Comparison of ENCODE assay signal across 21 cellular contexts in genomic region chr18:55012041-55012440, GRCh38. TPM values are rescaled to one million over a fixed set of nuclear protein-coding genes. Genes with fewer than 3 reads are reported as not detected.
DNase-seq lines count a peak whose midpoint lies in the region; ATAC-seq, FAIRE-seq and TF ChIP-seq lines count a peak whose summit lies in the region.
"Had no signal": no experiment of that assay in that cellular context is flagged by ENCODE, and none has a peak within 500 bp of the region (broad histone marks: within the 10 kb centered on the region; RNA-seq: fewer than 3 reads in every experiment).

No MANE protein-coding gene starts in this region.

- H3K9me3 ChIP-seq in Panc1 (ENCODE audit: control insufficient read depth, insufficient read depth, low read depth, low read length), result no peaks in the 10 kb centered on the region
- no peaks in the 10 kb centered on the region for H3K9me3 ChIP-seq in testis
- H3K9me3 ChIP-seq: right lobe of liver, vagina had no signal

- in situ Hi-C loops in Caki2 (cut with HindIII; ENCODE audit: low pct_unique_long_range_greater_than_20kb, low sequenced_read_pairs), result no loop called here
- in situ Hi-C loops in Panc1 (cut with HindIII; ENCODE audit: low pct_unique_long_range_greater_than_20kb, low sequenced_read_pairs), result no loop called here

- TF ChIP-seq POLR2A in testis (IDR thresholded peaks at IDR 0.05), result no peak

- TF ChIP-seq CTCF in Panc1 (IDR thresholded peaks at IDR 0.05), result no peak
- TF ChIP-seq CTCF in fibroblast of mammary gland (conservative IDR thresholded peaks at IDR 0.05; ENCODE audit: control insufficient read depth, insufficient read depth, low read depth, low read length), result no peak
- no peak for TF ChIP-seq CTCF in testis (IDR thresholded peaks at IDR 0.05)

- H3K4me3 ChIP-seq in Panc1 (ENCODE audit: low read depth in 2 of 2, low read length in 2 of 2) (no peak overlapping the region), fibroblast of mammary gland (ENCODE audit: control insufficient read depth, low read depth, low read length) (no peak overlapping the region), testis (no peak overlapping the region)
- H3K4me3 ChIP-seq: K562, right lobe of liver, vagina had no signal

- WGBS in testis, 2 donors, result 58 to 68% methylated on average over 7 of the region's 7 CpGs

- H3K27me3 ChIP-seq in Panc1 (ENCODE audit: control insufficient read depth, insufficient read depth, low read length) (no peaks in the 10 kb centered on the region), testis (no peaks in the 10 kb centered on the region)
- H3K27me3 ChIP-seq: right lobe of liver, vagina had no signal

- H3K36me3 ChIP-seq in Panc1 (ENCODE audit: control insufficient read depth, insufficient read depth, low read length), result no peaks in the 10 kb centered on the region
- H3K36me3 ChIP-seq in testis (ENCODE audit: low read depth, missing control alignments), result no peaks in the 10 kb centered on the region
- H3K36me3 ChIP-seq: right lobe of liver, vagina had no signal

- POLR2A ChIA-PET in Panc1 (lab: Charles Lee), result no interaction called here

- no TSS peak for BruUV-seq in Panc1 (replicated peaks; lab: Mats Ljungman, UMichigan)

- FAIRE-seq in urothelium cell line (lab: Jason Lieb, UNC), result no peak
- FAIRE-seq: GM18507, K562, keratinocyte had no signal

- H3K4me1 ChIP-seq in Panc1 (ENCODE audit: control insufficient read depth, insufficient read depth, low read length) (no peaks in the 10 kb centered on the region), testis (no peaks in the 10 kb centered on the region)
- H3K4me1 ChIP-seq: right lobe of liver, vagina had no signal

- no peak for ATAC-seq in Panc1
- no peak for ATAC-seq in HG03097 (IDR thresholded peaks at IDR 0.05; ENCODE audit: low FRiP score, unreplicated experiment)
- ATAC-seq: effector memory CD8-positive, alpha-beta T cell; K562; right lobe of liver; T-cell had no signal

- H3K27ac ChIP-seq in Panc1 (ENCODE audit: low read length), result no peak overlapping the region
- H3K27ac ChIP-seq in testis, result no peak overlapping the region
- H3K27ac ChIP-seq: right lobe of liver, vagina had no signal

- DNase-seq in Caki2 (ENCODE audit: low read depth) (peak; percentile 71), Panc1 (ENCODE audit: low read depth, low spot score) (peak; percentile 7), fibroblast of mammary gland (ENCODE audit: low read depth) (peak; percentile 33), non-pigmented ciliary epithelial cell (ENCODE audit: low read depth) (peak; percentile 17), putamen (ENCODE audit: low spot score) (no peak), testis (no peak), urothelium cell line (ENCODE audit: low spot score) (no peak)
- DNase-seq: activated CD4-positive, alpha-beta T cell treated with anti-CD3 and anti-CD28 coated beads for 48 hours; activated naive CD4-positive, alpha-beta T cell treated with anti-CD3 and anti-CD28 coated beads, Interleukin-2, amount 50 U/mL, for 16 hours; effector memory CD8-positive, alpha-beta T cell; NCI-H2171; NCI-H526; right lobe of liver; SHP77 treated with DMSO at 0.1 percent for 48 hours; stimulated activated CD4-positive, alpha-beta T cell treated with anti-CD3 and anti-CD28 coated beads, Interleukin-15, amount 100 ng/mL, for 24 hours; T-cell had no signal

- intact Hi-C loops in Panc1 (cut with micrococcal nuclease; ENCODE audit: unreplicated experiment) (no loop called here), testis (cut with DNase I; ENCODE audit: low total_unique reads) (no loop called here)

- CTCF ChIA-PET in Panc1 (lab: Charles Lee), result no interaction called here

RNA-seq across cellular contexts. Expression of gene CCDC68, which starts 52.8 kb away (rescaled TPM):
- 0.27 and 0.43 TPM in 2 replicates for total RNA-seq in Caki2 (2014; rRNA removed; shearing (Covaris generic); ENCODE audit: low replicate concordance)
- 0.41 TPM for total RNA-seq in Panc1 (2021; ENCODE audit: unreplicated experiment)
- polyA plus RNA-seq in Panc1 (2012; ENCODE audit: insufficient read length), result 0.47 TPM
- 10 to 100 TPM; 35.7 to 54.1 TPM for total RNA-seq in testis
- polyA plus RNA-seq in testis (ENCODE audit: insufficient read depth, low read depth, low replicate concordance), result 8.5 TPM

Comparison
In these comparisons a context has a peak if more than half of its experiments do, and no peak if none do; other contexts are left out.
1. DNase-seq: peak in Caki2 (single experiment), Panc1 (single experiment), fibroblast of mammary gland (single experiment) and non-pigmented ciliary epithelial cell (single experiment); none in putamen (single experiment), testis (single experiment) and urothelium cell line (single experiment).
2. RNA of gene CCDC68, which starts 52.8 kb away (total RNA-seq): 35.7 to 54.1 TPM in testis; 0.41 TPM in Panc1 (single experiment) and 0.27 to 0.43 TPM in Caki2; every median in the first group is over 10 times any median in the second.